Comparison of ENCODE assay signal across 27 cellular contexts in genomic region chr22:27093422-27093821, GRCh38.
"Had no signal": no experiment of that assay in that cellular context is flagged by ENCODE, and none has a peak within 500 bp of the region (broad histone marks: within the 10 kb centered on the region; RNA-seq: fewer than 3 reads in every experiment).

No MANE protein-coding gene starts in this region.

- H3K4me3 ChIP-seq: left lung, lower lobe of right lung, neural progenitor cell, ovary, sigmoid colon, tibial nerve, upper lobe of left lung, vagina had no signal

- H2AFZ ChIP-seq: neural progenitor cell had no signal

- FAIRE-seq: islet of Langerhans, kidney, small intestine had no signal

- DNase-seq: hypothalamus; immature natural killer cell; kidney; left colon; left lung; lower lobe of right lung; mammary epithelial cell; mesenchymal stem cell; naive B cell; natural killer cell; nephron progenitor cell; ovary; right cardiac atrium; sigmoid colon; small intestine; stimulated activated CD4-positive, alpha-beta T cell treated with anti-CD3 and anti-CD28 coated beads, Interleukin-1b, Interleukin-23, amount 100 ng/mL, for 48 hours; stimulated activated CD4-positive, alpha-beta T cell treated with anti-CD3 and anti-CD28 coated beads, Interleukin-2, amount 100 ng/mL, for 48 hours; stimulated activated CD4-positive, alpha-beta T cell treated with anti-CD3 and anti-CD28 coated beads, Interleukin-4, amount 100 ng/mL, for 4 hours; stimulated activated CD8-positive, alpha-beta memory T cell treated with anti-CD3 and anti-CD28 coated beads, Interleukin-4, amount 100 ng/mL, for 48 hours; stimulated activated naive CD4-positive, alpha-beta T cell treated with Interleukin-2 at 50 U/mL for 16 hours; stimulated activated naive CD8-positive, alpha-beta T cell treated with anti-CD3 and anti-CD28 coated beads, Interleukin-15, amount 100 ng/mL, for 72 hours; substantia nigra; upper lobe of left lung had no signal

- H3K9ac ChIP-seq: neural progenitor cell had no signal

- H3K27me3 ChIP-seq: neural progenitor cell, ovary, sigmoid colon, upper lobe of left lung, vagina had no signal

- H3K36me3 ChIP-seq: left lung, lower lobe of right lung, neural progenitor cell, ovary, sigmoid colon, tibial nerve, upper lobe of left lung, vagina had no signal

- H3K4me2 ChIP-seq: neural progenitor cell had no signal

- H3K4me1 ChIP-seq: left lung, lower lobe of right lung, neural progenitor cell, upper lobe of left lung had no signal

- H3K9me3 ChIP-seq: lower lobe of right lung, ovary, sigmoid colon, upper lobe of left lung, vagina had no signal

- H3K27ac ChIP-seq: left lung, lower lobe of right lung, neural progenitor cell, ovary, upper lobe of left lung, vagina had no signal
